Comparison of ENCODE assay signal across 1 cellular context in genomic region chrX:109782994-109783711, GRCh38.
TF ChIP-seq lines count a peak whose summit lies in the region.

No MANE protein-coding gene starts in this region.

TF ChIP-seq in GM12878, 131 proteins besides CTCF, POLR2A, EP300 and RAD21 (continued from another document and continues in another):
- TF ChIP-seq BCLAF1 (IDR thresholded peaks at IDR 0.05) (no peak), STAT1 (conservative IDR thresholded peaks at IDR 0.05) (no peak), IRF5 (IDR thresholded peaks at IDR 0.05; ENCODE audit: borderline replicate concordance) (no peak), KDM1A (IDR thresholded peaks at IDR 0.05; ENCODE audit: borderline replicate concordance) (no peak), KAT2A (conservative IDR thresholded peaks at IDR 0.05; ENCODE audit: control insufficient read depth, low read depth, low read length) (no peak), GABPA (IDR thresholded peaks at IDR 0.05; ENCODE audit: low read depth) (0 out of 2 replicates have a peak, but pooled peaks have one; percentile 13), EED (IDR thresholded peaks at IDR 0.05; ENCODE audit: low read depth) (0 out of 2 replicates have a peak, but pooled peaks have one; percentile 39), STAT3 (IDR thresholded peaks at IDR 0.05; ENCODE audit: low read depth, low read length) (no peak), ZZZ3 (IDR thresholded peaks at IDR 0.05; ENCODE audit: control insufficient read depth, insufficient read length, low read depth) (no peak), SMAD1 (IDR thresholded peaks at IDR 0.05; ENCODE audit: low read depth, partially characterized antibody) (no peak), POLR2AphosphoS5 (IDR thresholded peaks at IDR 0.05; ENCODE audit: low read length) (no peak), BRCA1 (IDR thresholded peaks at IDR 0.05; ENCODE audit: low read depth, low read length) (no peak), ZNF622 (IDR thresholded peaks at IDR 0.05) (no peak), CBFB (IDR thresholded peaks at IDR 0.05; ENCODE audit: low read depth) (no peak), CREB1 (IDR thresholded peaks at IDR 0.05; ENCODE audit: low read depth) (no peak), ZBTB4 (CRISPR knock-in tag; IDR thresholded peaks at IDR 0.05) (no peak), RFX5 (IDR thresholded peaks at IDR 0.05; ENCODE audit: low read depth, low read length) (no peak), PAX5 (IDR thresholded peaks at IDR 0.05; ENCODE audit: borderline replicate concordance, low read depth, low read length) (no peak), CHD1 (IDR thresholded peaks at IDR 0.05; ENCODE audit: low read depth, low read length) (no peak), ATF7 (IDR thresholded peaks at IDR 0.05; ENCODE audit: low read depth) (no peak), MEF2A (IDR thresholded peaks at IDR 0.05; ENCODE audit: insufficient read depth, low read depth, low read length) (no peak), ZSCAN29 (IDR thresholded peaks at IDR 0.05) (no peak), KLF5 (IDR thresholded peaks at IDR 0.05; ENCODE audit: partially characterized antibody) (no peak), PKNOX1 (IDR thresholded peaks at IDR 0.05) (no peak), TAF1 (IDR thresholded peaks at IDR 0.05; ENCODE audit: borderline replicate concordance, low read depth, low read length) (no peak), TCF7 (IDR thresholded peaks at IDR 0.05; ENCODE audit: borderline replicate concordance) (no peak), HDAC2 (IDR thresholded peaks at IDR 0.05) (no peak)
- TF ChIP-seq, protein P1, sequence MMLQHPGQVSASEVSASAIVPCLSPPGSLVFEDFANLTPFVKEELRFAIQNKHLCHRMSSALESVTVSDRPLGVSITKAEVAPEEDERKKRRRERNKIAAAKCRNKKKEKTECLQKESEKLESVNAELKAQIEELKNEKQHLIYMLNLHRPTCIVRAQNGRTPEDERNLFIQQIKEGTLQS (IDR thresholded peaks at IDR 0.05; ENCODE audit: borderline replicate concordance, extremely low read depth, low read depth, low read length) = no peak
- TF ChIP-seq, protein P2, sequence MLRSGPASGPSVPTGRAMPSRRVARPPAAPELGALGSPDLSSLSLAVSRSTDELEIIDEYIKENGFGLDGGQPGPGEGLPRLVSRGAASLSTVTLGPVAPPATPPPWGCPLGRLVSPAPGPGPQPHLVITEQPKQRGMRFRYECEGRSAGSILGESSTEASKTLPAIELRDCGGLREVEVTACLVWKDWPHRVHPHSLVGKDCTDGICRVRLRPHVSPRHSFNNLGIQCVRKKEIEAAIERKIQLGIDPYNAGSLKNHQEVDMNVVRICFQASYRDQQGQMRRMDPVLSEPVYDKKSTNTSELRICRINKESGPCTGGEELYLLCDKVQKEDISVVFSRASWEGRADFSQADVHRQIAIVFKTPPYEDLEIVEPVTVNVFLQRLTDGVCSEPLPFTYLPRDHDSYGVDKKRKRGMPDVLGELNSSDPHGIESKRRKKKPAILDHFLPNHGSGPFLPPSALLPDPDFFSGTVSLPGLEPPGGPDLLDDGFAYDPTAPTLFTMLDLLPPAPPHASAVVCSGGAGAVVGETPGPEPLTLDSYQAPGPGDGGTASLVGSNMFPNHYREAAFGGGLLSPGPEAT (IDR thresholded peaks at IDR 0.05; ENCODE audit: low read depth) = no peak
- TF ChIP-seq, protein P3, sequence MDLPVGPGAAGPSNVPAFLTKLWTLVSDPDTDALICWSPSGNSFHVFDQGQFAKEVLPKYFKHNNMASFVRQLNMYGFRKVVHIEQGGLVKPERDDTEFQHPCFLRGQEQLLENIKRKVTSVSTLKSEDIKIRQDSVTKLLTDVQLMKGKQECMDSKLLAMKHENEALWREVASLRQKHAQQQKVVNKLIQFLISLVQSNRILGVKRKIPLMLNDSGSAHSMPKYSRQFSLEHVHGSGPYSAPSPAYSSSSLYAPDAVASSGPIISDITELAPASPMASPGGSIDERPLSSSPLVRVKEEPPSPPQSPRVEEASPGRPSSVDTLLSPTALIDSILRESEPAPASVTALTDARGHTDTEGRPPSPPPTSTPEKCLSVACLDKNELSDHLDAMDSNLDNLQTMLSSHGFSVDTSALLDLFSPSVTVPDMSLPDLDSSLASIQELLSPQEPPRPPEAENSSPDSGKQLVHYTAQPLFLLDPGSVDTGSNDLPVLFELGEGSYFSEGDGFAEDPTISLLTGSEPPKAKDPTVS (IDR thresholded peaks at IDR 0.05; ENCODE audit: low read depth, low read length) = no peak
- TF ChIP-seq, protein P4, sequence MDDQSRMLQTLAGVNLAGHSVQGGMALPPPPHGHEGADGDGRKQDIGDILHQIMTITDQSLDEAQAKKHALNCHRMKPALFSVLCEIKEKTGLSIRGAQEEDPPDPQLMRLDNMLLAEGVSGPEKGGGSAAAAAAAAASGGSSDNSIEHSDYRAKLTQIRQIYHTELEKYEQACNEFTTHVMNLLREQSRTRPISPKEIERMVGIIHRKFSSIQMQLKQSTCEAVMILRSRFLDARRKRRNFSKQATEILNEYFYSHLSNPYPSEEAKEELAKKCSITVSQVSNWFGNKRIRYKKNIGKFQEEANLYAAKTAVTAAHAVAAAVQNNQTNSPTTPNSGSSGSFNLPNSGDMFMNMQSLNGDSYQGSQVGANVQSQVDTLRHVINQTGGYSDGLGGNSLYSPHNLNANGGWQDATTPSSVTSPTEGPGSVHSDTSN (IDR thresholded peaks at IDR 0.05; ENCODE audit: insufficient replicate concordance, low read depth, low read length) = no peak
- TF ChIP-seq, protein P5, sequence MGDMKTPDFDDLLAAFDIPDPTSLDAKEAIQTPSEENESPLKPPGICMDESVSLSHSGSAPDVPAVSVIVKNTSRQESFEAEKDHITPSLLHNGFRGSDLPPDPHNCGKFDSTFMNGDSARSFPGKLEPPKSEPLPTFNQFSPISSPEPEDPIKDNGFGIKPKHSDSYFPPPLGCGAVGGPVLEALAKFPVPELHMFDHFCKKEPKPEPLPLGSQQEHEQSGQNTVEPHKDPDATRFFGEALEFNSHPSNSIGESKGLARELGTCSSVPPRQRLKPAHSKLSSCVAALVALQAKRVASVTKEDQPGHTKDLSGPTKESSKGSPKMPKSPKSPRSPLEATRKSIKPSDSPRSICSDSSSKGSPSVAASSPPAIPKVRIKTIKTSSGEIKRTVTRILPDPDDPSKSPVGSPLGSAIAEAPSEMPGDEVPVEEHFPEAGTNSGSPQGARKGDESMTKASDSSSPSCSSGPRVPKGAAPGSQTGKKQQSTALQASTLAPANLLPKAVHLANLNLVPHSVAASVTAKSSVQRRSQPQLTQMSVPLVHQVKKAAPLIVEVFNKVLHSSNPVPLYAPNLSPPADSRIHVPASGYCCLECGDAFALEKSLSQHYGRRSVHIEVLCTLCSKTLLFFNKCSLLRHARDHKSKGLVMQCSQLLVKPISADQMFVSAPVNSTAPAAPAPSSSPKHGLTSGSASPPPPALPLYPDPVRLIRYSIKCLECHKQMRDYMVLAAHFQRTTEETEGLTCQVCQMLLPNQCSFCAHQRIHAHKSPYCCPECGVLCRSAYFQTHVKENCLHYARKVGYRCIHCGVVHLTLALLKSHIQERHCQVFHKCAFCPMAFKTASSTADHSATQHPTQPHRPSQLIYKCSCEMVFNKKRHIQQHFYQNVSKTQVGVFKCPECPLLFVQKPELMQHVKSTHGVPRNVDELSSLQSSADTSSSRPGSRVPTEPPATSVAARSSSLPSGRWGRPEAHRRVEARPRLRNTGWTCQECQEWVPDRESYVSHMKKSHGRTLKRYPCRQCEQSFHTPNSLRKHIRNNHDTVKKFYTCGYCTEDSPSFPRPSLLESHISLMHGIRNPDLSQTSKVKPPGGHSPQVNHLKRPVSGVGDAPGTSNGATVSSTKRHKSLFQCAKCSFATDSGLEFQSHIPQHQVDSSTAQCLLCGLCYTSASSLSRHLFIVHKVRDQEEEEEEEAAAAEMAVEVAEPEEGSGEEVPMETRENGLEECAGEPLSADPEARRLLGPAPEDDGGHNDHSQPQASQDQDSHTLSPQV (IDR thresholded peaks at IDR 0.05) = peak; percentile 89; the same call in 1 of the 2 replicates
- TF ChIP-seq, protein P6, sequence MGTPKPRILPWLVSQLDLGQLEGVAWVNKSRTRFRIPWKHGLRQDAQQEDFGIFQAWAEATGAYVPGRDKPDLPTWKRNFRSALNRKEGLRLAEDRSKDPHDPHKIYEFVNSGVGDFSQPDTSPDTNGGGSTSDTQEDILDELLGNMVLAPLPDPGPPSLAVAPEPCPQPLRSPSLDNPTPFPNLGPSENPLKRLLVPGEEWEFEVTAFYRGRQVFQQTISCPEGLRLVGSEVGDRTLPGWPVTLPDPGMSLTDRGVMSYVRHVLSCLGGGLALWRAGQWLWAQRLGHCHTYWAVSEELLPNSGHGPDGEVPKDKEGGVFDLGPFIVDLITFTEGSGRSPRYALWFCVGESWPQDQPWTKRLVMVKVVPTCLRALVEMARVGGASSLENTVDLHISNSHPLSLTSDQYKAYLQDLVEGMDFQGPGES (IDR thresholded peaks at IDR 0.05) = no peak
